Comparison of ENCODE assay signal across 18 cellular contexts in the genomic region with DNA sequence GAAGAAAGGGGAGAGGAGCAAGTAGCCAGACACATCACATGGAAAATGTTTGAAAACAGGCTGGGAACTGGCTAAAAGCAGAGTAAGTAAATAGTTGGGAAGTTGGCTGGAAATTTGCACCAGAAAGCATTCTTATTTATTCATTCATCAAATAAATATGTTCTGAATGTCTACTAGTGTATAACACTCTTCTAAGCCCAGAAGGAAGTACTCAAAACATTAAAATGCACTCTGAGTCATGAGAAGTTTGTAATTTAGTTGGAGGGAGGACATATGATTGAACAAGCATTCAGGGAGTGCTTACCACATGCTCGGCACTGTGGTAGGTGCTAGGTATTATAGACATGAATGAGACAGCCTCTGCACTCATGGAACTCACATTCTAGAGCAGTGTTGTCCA. TPM values are rescaled to one million over a fixed set of nuclear protein-coding genes. Genes with fewer than 3 reads are reported as not detected.
DNase-seq lines count a peak whose midpoint lies in the region; TF ChIP-seq lines count a peak whose summit lies in the region.
"Had no signal": no experiment of that assay in that cellular context is flagged by ENCODE, and none has a peak within 500 bp of the region (broad histone marks: within the 10 kb centered on the region; RNA-seq: fewer than 3 reads in every experiment).

No MANE protein-coding gene starts in this region.

- intact Hi-C loops in lower leg skin (cut with DNase I; ENCODE audit: low total_unique reads) (no loop called here), posterior vena cava (cut with DNase I) (no loop called here)

- no peaks in the 10 kb centered on the region for H3K27me3 ChIP-seq in GM23248 (replicated peaks; ENCODE audit: insufficient read depth)
- H3K27me3 ChIP-seq in skeletal muscle satellite cell (ENCODE audit: control insufficient read depth, insufficient read depth, low read length), result no peaks in the 10 kb centered on the region

- H2AFZ ChIP-seq in GM23248, result no peak overlapping the region

- DNase-seq in GM23248 (peak; percentile 91), astrocyte of the cerebellum (ENCODE audit: low read depth) (peak; percentile 13), foreskin melanocyte (peak; percentile 12), DMS53 (lab: John Stamatoyannopoulos, UW) (no peak), lower leg skin (ENCODE audit: low spot score in 2 of 2) (no peak), Kasumi-1 (lab: John Stamatoyannopoulos, UW) (no peak), posterior vena cava (ENCODE audit: low spot score) (no peak)
- DNase-seq: activated CD4-positive, alpha-beta T cell treated with anti-CD3 and anti-CD28 coated beads, Interleukin-2, amount 10 ng/mL, durations not matched to agents 7 days and 5 days; amygdala; CD8-positive, alpha-beta T cell; glutamatergic neuron; left colon; NCI-H1694 treated with DMSO at 0.1 percent for 48 hours; NCI-H774 had no signal

- H3K36me3 ChIP-seq in GM23248 (ENCODE audit: low read depth) (no peaks in the 10 kb centered on the region), skeletal muscle satellite cell (ENCODE audit: insufficient read depth, low read length) (no peaks in the 10 kb centered on the region)

- H3K9ac ChIP-seq in GM23248 (peak overlapping the region; percentile 46; the same call in 1 of the 2 replicates), skeletal muscle satellite cell (ENCODE audit: low read depth, low read length) (peak overlapping the region; percentile 65)

- in situ Hi-C loops in GM23248 (cut with MboI), result no loop called here
- in situ Hi-C loops in astrocyte of the cerebellum (cut with HindIII; ENCODE audit: low sequenced_read_pairs), result no loop called here

- no peaks in the 10 kb centered on the region for H4K20me1 ChIP-seq in GM23248 (ENCODE audit: insufficient read depth)

- no peak for TF ChIP-seq POLR2A in lower leg skin (IDR thresholded peaks at IDR 0.05)

- H3K4me3 ChIP-seq in GM23248 (no peak overlapping the region), astrocyte of the cerebellum (ENCODE audit: low read depth, low read length) (no peak overlapping the region), skeletal muscle satellite cell (ENCODE audit: low read length) (no peak overlapping the region), lower leg skin (ENCODE audit: low read depth, poor library complexity, severe bottlenecking) (no peak overlapping the region)

- H3K4me1 ChIP-seq in GM23248 (ENCODE audit: insufficient read depth), result peaks cover 12% of the 10 kb centered on the region
- H3K4me1 ChIP-seq in skeletal muscle satellite cell (ENCODE audit: control insufficient read depth, insufficient read depth, low read length), result peaks cover 6% of the 10 kb centered on the region

- no peaks in the 10 kb centered on the region for H3K9me3 ChIP-seq in GM23248 (ENCODE audit: low read depth)
- H3K9me3 ChIP-seq in skeletal muscle satellite cell (replicated peaks; ENCODE audit: low read length), result no peaks in the 10 kb centered on the region

- peak overlapping the region; percentile 79 for H3K27ac ChIP-seq in GM23248

- no peaks in the 10 kb centered on the region for H3K9me2 ChIP-seq in GM23248 (ENCODE audit: insufficient read depth)

- H3K79me2 ChIP-seq in GM23248 (ENCODE audit: insufficient read depth), result no peaks in the 10 kb centered on the region

- H3K4me2 ChIP-seq in GM23248 (ENCODE audit: unreplicated experiment) (peak overlapping the region; percentile 4), skeletal muscle satellite cell (ENCODE audit: low read length) (no peak overlapping the region)

- H3F3A ChIP-seq in GM23248 (ENCODE audit: insufficient read depth), result peaks cover 15% of the 10 kb centered on the region

- TF ChIP-seq CTCF in astrocyte of the cerebellum (IDR thresholded peaks at IDR 0.05; ENCODE audit: low read depth, low read length, missing control alignments) (no peak), lower leg skin (IDR thresholded peaks at IDR 0.05) (no peak)

- WGBS in GM23248 (ENCODE audit: low coverage in 1 of 2, low lambda C conversion rate in 2 of 2, missing lambda C conversion rate in 2 of 2), 2 experiments, result 0% methylated on average over 1 of the region's 1 CpG
- 18 to 33% methylated on average over 1 of the region's 1 CpG for WGBS in lower leg skin, 2 donors

RNA-seq across cellular contexts. Expression of a gene that starts 37.0 kb away (rescaled TPM):
- 1.6 and 2.1 TPM in 2 replicates for total RNA-seq in GM23248 (2014; rRNA removed; shearing (Covaris generic))
- 0.95 and 1.1 TPM in 2 replicates for polyA plus RNA-seq in GM23248 (2016; fragmentation: Nextera tagmentation; extraction: Ambion mirVana)
- total RNA-seq in skeletal muscle satellite cell (2012; rRNA removed), result under 0.01 TPM in 1 of 2 replicates, not detected in the other
- total RNA-seq in lower leg skin (1 to 10 TPM; 1.9 to 3.6 (median 2.8) TPM), posterior vena cava (under 1 TPM; 0.19 to 0.24 TPM)
- total RNA-seq: CD8-positive, alpha-beta T cell; dermis microvascular lymphatic vessel endothelial cell had no signal

RNA-seq across cellular contexts. Expression of a gene that starts 56.5 kb away (rescaled TPM):
- total RNA-seq in GM23248 (2014; rRNA removed; shearing (Covaris generic)), result not detected in 2 replicates
- polyA plus RNA-seq in GM23248 (2016; fragmentation: Nextera tagmentation; extraction: Ambion mirVana), result not detected in 2 replicates
- total RNA-seq in skeletal muscle satellite cell (2012; rRNA removed), result not detected in 2 replicates
- total RNA-seq in lower leg skin, result 1 to 10 TPM in 2 of 4 donors, under 1 TPM in 2; 0.57 to 3.6 (median 1.5) TPM
- under 1 TPM in 1 of 2 donors, not detected in 1; 0.14 TPM for total RNA-seq in posterior vena cava
- total RNA-seq: activated CD4-positive, alpha-beta T cell treated with anti-CD3 and anti-CD28 coated beads, Interleukin-2, amount 10 ng/mL, durations not matched to agents 7 days and 5 days; activated T-helper 1 cell treated with anti-CD3 and anti-CD28 coated beads, Interleukin-12 subunit alpha, Interleukin-12 subunit beta, Interleukin-2, Interleukin-4 antibody, amounts not matched to agents 30 ng/mL and 10 ng/mL and 1 ng/mL, durations not matched to agents 14 hours and 24 hours and 36 hours; CD8-positive, alpha-beta T cell; neural crest cell had no signal

Comparison
In these comparisons a context has a peak if more than half of its experiments do, and no peak if none do; other contexts are left out.
1. DNase-seq: peak in GM23248 (single experiment), astrocyte of the cerebellum (single experiment) and foreskin melanocyte (single experiment); none in DMS53 (single experiment), lower leg skin (0 of 2), Kasumi-1 (0 of 2) and posterior vena cava (single experiment).